22 cellular contexts compared by ENCODE assay signal in genomic region chr6:43728586-43728985, GRCh38.
"Had no signal": no experiment of that assay in that cellular context is flagged by ENCODE, and none has a peak within 500 bp of the region (broad histone marks: within the 10 kb centered on the region; RNA-seq: fewer than 3 reads in every experiment).

No MANE protein-coding gene starts in this region.

- H3K27ac Mint-ChIP-seq: activated CD4-positive, alpha-beta memory T cell treated with anti-CD3 and anti-CD28 coated beads, Interleukin-2, amount 10 ng/mL, durations not matched to agents 7 days and 5 days; activated naive CD8-positive, alpha-beta T cell; natural killer cell had no signal

- FAIRE-seq: endothelial cell of umbilical vein had no signal

- DNase-seq: activated CD4-positive, alpha-beta memory T cell treated with anti-CD3 and anti-CD28 coated beads, Interleukin-2, amount 10 ng/mL, durations not matched to agents 7 days and 5 days; activated CD8-positive, alpha-beta memory T cell treated with anti-CD3 and anti-CD28 coated beads, Interleukin-2, amount 50 U/mL, for 4 hours; activated gamma-delta T cell treated with Interleukin-2 at 50 U/mL for 16 hours; amniotic stem cell; central memory CD4-positive, alpha-beta T cell; cortex of kidney; effector CD4-positive, alpha-beta T cell; foreskin fibroblast; kidney glomerular epithelial cell; mesenchymal stem cell; natural killer cell; stimulated activated CD4-positive, alpha-beta T cell treated with anti-CD3 and anti-CD28 coated beads, Interleukin-4, amount 100 ng/mL, for 4 hours; stimulated activated CD8-positive, alpha-beta memory T cell treated with anti-CD3 and anti-CD28 coated beads, Interleukin-4, amount 100 ng/mL, for 48 hours; stimulated activated naive CD4-positive, alpha-beta T cell treated with Interleukin-2 at 50 U/mL for 16 hours; substantia nigra; transverse colon had no signal

- H3K36me3 ChIP-seq: neutrophil, right atrium auricular region, transverse colon had no signal

- ATAC-seq: natural killer cell had no signal

- H3K27me3 ChIP-seq: right atrium auricular region, transverse colon had no signal

- H3K4me3 ChIP-seq: right atrium auricular region, smooth muscle cell, transverse colon had no signal

- H3K4me3 Mint-ChIP-seq: activated CD4-positive, alpha-beta memory T cell treated with anti-CD3 and anti-CD28 coated beads, Interleukin-2, amount 10 ng/mL, durations not matched to agents 7 days and 5 days; activated naive CD8-positive, alpha-beta T cell; natural killer cell had no signal

- H3K27ac ChIP-seq: neutrophil, right atrium auricular region, transverse colon, VCaP had no signal

- H3K27me3 Mint-ChIP-seq: activated naive CD8-positive, alpha-beta T cell had no signal

- H3K4me1 ChIP-seq: right atrium auricular region had no signal
